Comparison of ENCODE assay signal across 8 cellular contexts in genomic region chr7:6729492-6730342, GRCh38. TPM values are rescaled to one million over a fixed set of nuclear protein-coding genes. Genes with fewer than 3 reads are reported as not detected.
DNase-seq lines count a peak whose midpoint lies in the region; ATAC-seq and TF ChIP-seq lines count a peak whose summit lies in the region.

No MANE protein-coding gene starts in this region.

- H3K27ac Mint-ChIP-seq in H9, result peak overlapping the region; percentile 81 to 99 (median 95)

- no peak overlapping the region for H3K56ac ChIP-seq in H9 (ENCODE audit: insufficient read length, low read depth, low read length)

- no peak overlapping the region for H4K5ac ChIP-seq in H9 (ENCODE audit: insufficient read length, low read depth, low read length)

- no peak overlapping the region for H4K8ac ChIP-seq in H9 (replicated peaks; ENCODE audit: insufficient read length, low read depth, low read length)

- H2BK120ac ChIP-seq in H9 (ENCODE audit: low read depth, low read length, poor library complexity, severe bottlenecking), result no peak overlapping the region

- peak overlapping the region; percentile 88 to 90 for H3K4me3 Mint-ChIP-seq in H9

- no peak for TF ChIP-seq EP300 in gastroesophageal sphincter (IDR thresholded peaks at IDR 0.05)

- H3K23ac ChIP-seq in H9 (ENCODE audit: insufficient read length, low read depth, low read length), result no peak overlapping the region

- peak; percentile 37 to 47 for TF ChIP-seq POLR2A in gastroesophageal sphincter (IDR thresholded peaks at IDR 0.05)

- peaks cover 0 to 26% of the 10 kb centered on the region in 2 donors for H3K36me3 ChIP-seq in gastroesophageal sphincter
- H3K36me3 ChIP-seq in neutrophil, result peaks cover 24% of the 10 kb centered on the region

- no peak overlapping the region for H3K4ac ChIP-seq in H9 (ENCODE audit: low read depth, low read length)

- H3K9me3 ChIP-seq in H9 (ENCODE audit: control insufficient read depth, low read depth, low read length), result no peaks in the 10 kb centered on the region
- H3K9me3 ChIP-seq in gastroesophageal sphincter, result no peaks in the 10 kb centered on the region
- no peaks in the 10 kb centered on the region for H3K9me3 ChIP-seq in neutrophil

- no peak overlapping the region for H2AK5ac ChIP-seq in H9 (ENCODE audit: insufficient read length, low read length)

- peaks cover 7 to 24% of the 10 kb centered on the region in 2 experiments for H3K4me1 Mint-ChIP-seq in H9

- no peak overlapping the region for H3K27ac ChIP-seq in H9 (ENCODE audit: insufficient read length, low read depth, low read length)
- H3K27ac ChIP-seq in gastroesophageal sphincter, result peak overlapping the region; percentile 75 to 88 (median 81)
- H3K27ac ChIP-seq in neutrophil, result peak overlapping the region; percentile 83
- peak overlapping the region; percentile 81 for H3K27ac ChIP-seq in substantia nigra (ENCODE audit: low read depth, low read length, poor library complexity, severe bottlenecking)

- H3K4me1 ChIP-seq in H9 (ENCODE audit: insufficient read depth, low read length), result no peaks in the 10 kb centered on the region
- peaks cover 0 to 23% (median 5%) of the 10 kb centered on the region in 3 donors for H3K4me1 ChIP-seq in gastroesophageal sphincter
- peaks cover 13 to 16% of the 10 kb centered on the region in 2 experiments for H3K4me1 ChIP-seq in neutrophil (ENCODE audit: control insufficient read depth in 1 of 2, insufficient read depth in 1 of 2, low read depth in 1 of 2, low read length in 1 of 2)

- peaks cover 5% of the 10 kb centered on the region for H3K23me2 ChIP-seq in H9 (ENCODE audit: insufficient read length, low read depth, low read length, poor library complexity, severe bottlenecking)

- TF ChIP-seq CTCF in H9 (conservative IDR thresholded peaks at IDR 0.05), result no peak
- peak in 3 of 4 experiments; percentile 27 to 35 (median 30) for TF ChIP-seq CTCF in gastroesophageal sphincter (IDR thresholded peaks at IDR 0.05)
- TF ChIP-seq CTCF in neutrophil (IDR thresholded peaks at IDR 0.05), result no peak

- H3T11ph ChIP-seq in H9 (ENCODE audit: low read length), result no peak overlapping the region

- no peak overlapping the region for H2BK15ac ChIP-seq in H9 (ENCODE audit: low read depth, low read length)

- no peaks in the 10 kb centered on the region for H4K20me1 ChIP-seq in H9 (ENCODE audit: control insufficient read depth, insufficient read depth, insufficient read length)

- peak; percentile 94 for DNase-seq in G401 (ENCODE audit: low spot score)
- peak; percentile 98 for DNase-seq in H9
- DNase-seq in M059J (ENCODE audit: low read depth), result peak; percentile 92
- DNase-seq in SIG-M5 treated with dmso at 0.1 percent for 504 hours (lab: John Stamatoyannopoulos, UW; ENCODE audit: unreplicated experiment), result peak; percentile 87
- peak; percentile 84 for DNase-seq in activated naive CD4-positive, alpha-beta T cell treated with Interleukin-2 at 50 U/mL for 16 hours
- DNase-seq in substantia nigra (lab: John Stamatoyannopoulos, UW), result peak; percentile 67 to 97 (median 92)

- peak overlapping the region; percentile 63 for H3K4me2 ChIP-seq in H9 (ENCODE audit: insufficient read depth, insufficient read length, low read length)

- H2AFZ ChIP-seq in H9 (ENCODE audit: low read length), result no peak overlapping the region

- no peak overlapping the region for H2BK5ac ChIP-seq in H9 (ENCODE audit: insufficient read length, low read length)

- H3K9me3 Mint-ChIP-seq in H9, result no peaks in the 10 kb centered on the region; a peak in 1 of 5 replicates

- H3K36me3 Mint-ChIP-seq in H9 (ENCODE audit: insufficient read depth in 1 of 3, low read depth in 3 of 3), result peaks cover 26 to 33% (median 30%) of the 10 kb centered on the region in 3 experiments

- peak overlapping the region; percentile 62 for H3K9ac ChIP-seq in H9 (ENCODE audit: extremely low read depth, insufficient read length, low read length)

- H2BK20ac ChIP-seq in H9 (ENCODE audit: low read depth, low read length, poor library complexity, severe bottlenecking), result no peak overlapping the region

- H4K91ac ChIP-seq in H9 (ENCODE audit: insufficient read length, low read depth, low read length), result no peak overlapping the region

- in situ Hi-C loops in G401 (cut with HindIII; ENCODE audit: low sequenced_read_pairs), result no loop called here

- ATAC-seq in gastroesophageal sphincter, result peak; percentile 99

- peak overlapping the region; percentile 8; the same call in 1 of the 2 replicates for H3K14ac ChIP-seq in H9 (ENCODE audit: insufficient read depth, low read length)

- no peaks in the 10 kb centered on the region for H3K79me1 ChIP-seq in H9 (ENCODE audit: insufficient read depth, low read depth, low read length, poor library complexity, severe bottlenecking)

- H3K79me2 ChIP-seq in H9 (ENCODE audit: insufficient read depth, low read length), result peaks cover 1% of the 10 kb centered on the region; the same call in 1 of the 2 replicates

- no CpG with 5 or more reads among the region's 66 CpGs for WGBS in H9 (ENCODE audit: extremely low coverage, insufficient read length, low lambda C conversion rate)
- WGBS in gastroesophageal sphincter (ENCODE audit: low coverage in 1 of 2), 2 donors, result 0 to 22% methylated on average over 3 to 9 of the region's 66 CpGs

- no peak overlapping the region for H2BK12ac ChIP-seq in H9 (ENCODE audit: insufficient read length, low read depth, low read length)

- no peak overlapping the region for H3K18ac ChIP-seq in H9 (ENCODE audit: insufficient read length, low read depth, low read length)

- H3K4me3 ChIP-seq in gastroesophageal sphincter (peak overlapping the region; percentile 94 to 95), neutrophil (ENCODE audit: low read depth in 1 of 2, low read length in 1 of 2) (peak overlapping the region; percentile 86)

- H3K27me3 ChIP-seq in H9 (ENCODE audit: insufficient read depth, low read length) (no peaks in the 10 kb centered on the region), gastroesophageal sphincter (no peaks in the 10 kb centered on the region), neutrophil (peaks cover 16% of the 10 kb centered on the region)

- peaks cover 15% of the 10 kb centered on the region for H3K27me3 Mint-ChIP-seq in H9 (ENCODE audit: low read depth)

RNA-seq across cellular contexts. Expression of gene ZNF12, which starts 23.0 kb away (rescaled TPM):
- 12.0 and 12.8 TPM in 2 replicates for total RNA-seq in G401 (2014; rRNA removed; shearing (Covaris generic))
- total RNA-seq in H9 (2021), result 19.1 and 19.4 TPM in 2 replicates
- 13.7 and 19.9 TPM in 2 replicates for total RNA-seq in M059J (2014; rRNA removed; shearing (Covaris generic))
- total RNA-seq in gastroesophageal sphincter, result 10 to 100 TPM; 22.4 to 33.9 (median 24.5) TPM

RNA-seq across cellular contexts. Expression of gene RSPH10B2, which starts 24.2 kb away (rescaled TPM):
- total RNA-seq in G401 (2014; rRNA removed; shearing (Covaris generic)), result 0.80 and 6.6 TPM in 2 replicates
- total RNA-seq in H9 (2021) (0.33 and 0.39 TPM in 2 replicates), gastroesophageal sphincter (under 1 TPM in 1 of 4 donors, not detected in 3; 0.15 TPM)
- 0.15 TPM in 1 of 2 replicates, not detected in the other for total RNA-seq in M059J (2014; rRNA removed; shearing (Covaris generic))

Comparison
In these comparisons a context has a peak if more than half of its experiments do, and no peak if none do; other contexts are left out.
1. CTCF ChIP-seq: peak in gastroesophageal sphincter (3 of 4); none in H9 (single experiment) and neutrophil (single experiment).
2. Peak in every context shown above with its lines, with median percentiles within 50 percentile points of each other: DNase-seq.